8 cellular contexts compared by ENCODE assay signal in genomic region chr2:168490015-168490874, GRCh38. TPM values are rescaled to one million over a fixed set of nuclear protein-coding genes. Genes with fewer than 3 reads are reported as not detected.
DNase-seq lines count a peak whose midpoint lies in the region; ATAC-seq and FAIRE-seq lines count a peak whose summit lies in the region.

No MANE protein-coding gene starts in this region.

- DNase-seq in AML-193 (lab: John Stamatoyannopoulos, UW) (peak; percentile 77 to 81), GM19239 (ENCODE audit: insufficient read length, low spot score) (peak; percentile 30), SKM-1 treated with dmso at 0.1 percent for 144 hours (lab: John Stamatoyannopoulos, UW; ENCODE audit: unreplicated experiment) (peak; percentile 72), naive B cell (peak; percentile 31), NCI-H446 treated with DMSO at 0.1 percent for 48 hours (lab: John Stamatoyannopoulos, UW) (no peak), NCI-H1048 (lab: John Stamatoyannopoulos, UW) (no peak)

- H3K36me3 Mint-ChIP-seq in dendritic cell treated with granulocyte-macrophage colony-stimulating factor and Interleukin-4, amounts not matched to agents 40 ng/mL and 50 ng/mL, for 4 days (ENCODE audit: low read depth), result no peaks in the 10 kb centered on the region
- H3K36me3 Mint-ChIP-seq in naive B cell, result peaks cover 0 to 9% of the 10 kb centered on the region in 2 donors

- H3K4me3 Mint-ChIP-seq in dendritic cell treated with granulocyte-macrophage colony-stimulating factor and Interleukin-4, amounts not matched to agents 40 ng/mL and 50 ng/mL, for 4 days, result peak overlapping the region; percentile 76
- H3K4me3 Mint-ChIP-seq in naive B cell, result peak overlapping the region; percentile 34 to 84 (median 68)

- FAIRE-seq in GM19239 (lab: Jason Lieb, UNC), result peak; percentile 99

- peak; percentile 89 for ATAC-seq in HG03139 (IDR thresholded peaks at IDR 0.05; ENCODE audit: unreplicated experiment)
- peak; percentile 80 to 83 for ATAC-seq in naive B cell (ENCODE audit: low read depth in 2 of 2)

- H3K4me1 Mint-ChIP-seq in dendritic cell treated with granulocyte-macrophage colony-stimulating factor and Interleukin-4, amounts not matched to agents 40 ng/mL and 50 ng/mL, for 4 days (ENCODE audit: low read depth), result peaks cover 26% of the 10 kb centered on the region
- peaks cover 13 to 31% (median 13%) of the 10 kb centered on the region in 3 donors for H3K4me1 Mint-ChIP-seq in naive B cell

- no peaks in the 10 kb centered on the region for H3K27me3 Mint-ChIP-seq in dendritic cell treated with granulocyte-macrophage colony-stimulating factor and Interleukin-4, amounts not matched to agents 40 ng/mL and 50 ng/mL, for 4 days
- no peaks in the 10 kb centered on the region for H3K27me3 Mint-ChIP-seq in naive B cell

- H3K27ac Mint-ChIP-seq in dendritic cell treated with granulocyte-macrophage colony-stimulating factor and Interleukin-4, amounts not matched to agents 40 ng/mL and 50 ng/mL, for 4 days, result peak overlapping the region; percentile 78
- peak overlapping the region in 5 of 6 donors; percentile 48 to 73 (median 61) for H3K27ac Mint-ChIP-seq in naive B cell

- H3K9me3 Mint-ChIP-seq in dendritic cell treated with granulocyte-macrophage colony-stimulating factor and Interleukin-4, amounts not matched to agents 40 ng/mL and 50 ng/mL, for 4 days, result no peaks in the 10 kb centered on the region
- peaks cover 0 to 22% (median 7%) of the 10 kb centered on the region in 7 donors for H3K9me3 Mint-ChIP-seq in naive B cell

- intact Hi-C loops in dendritic cell treated with granulocyte-macrophage colony-stimulating factor and Interleukin-4, amounts not matched to agents 40 ng/mL and 50 ng/mL, for 4 days (cut with micrococcal nuclease), result loop anchor here (2.0 kb wide), 1 partner anchor 33 kb away; the partner anchor contains the start of gene CERS6

RNA-seq across cellular contexts. Expression of gene CERS6, which starts 34.2 kb away (rescaled TPM):
- 10 to 100 TPM in 2 of 6 donors, 1 to 10 TPM in 4; 5.8 to 11.9 (median 9.1) TPM for polyA plus RNA-seq in naive B cell (ENCODE audit: low read depth in 6 of 6)

Comparison
In these comparisons a context has a peak if more than half of its experiments do, and no peak if none do; other contexts are left out.
1. DNase-seq: peak in AML-193 (2 of 2), GM19239 (single experiment), SKM-1 treated with dmso at 0.1 percent for 144 hours (single experiment) and naive B cell (single experiment); none in NCI-H446 treated with DMSO at 0.1 percent for 48 hours (single experiment) and NCI-H1048 (single experiment).